In genomic region chr12:49893753-49894752, GRCh38 we compare ENCODE assay signal across 10 cellular contexts. TPM values are rescaled to one million over a fixed set of nuclear protein-coding genes. Genes with fewer than 3 reads are reported as not detected.
DNase-seq lines count a peak whose midpoint lies in the region; ATAC-seq and TF ChIP-seq lines count a peak whose summit lies in the region.
"Had no signal": no experiment of that assay in that cellular context is flagged by ENCODE, and none has a peak within 500 bp of the region (broad histone marks: within the 10 kb centered on the region; RNA-seq: fewer than 3 reads in every experiment).

No MANE protein-coding gene starts in this region.

- no peaks in the 10 kb centered on the region; the same call in 1 of the 2 replicates for H3K4me1 ChIP-seq in Panc1 (ENCODE audit: control insufficient read depth, insufficient read depth, low read length)

- no peak overlapping the region for H3K4me3 Mint-ChIP-seq in progenitor cell of endocrine pancreas (ENCODE audit: low read depth)

- TF ChIP-seq CTCF in Panc1 (IDR thresholded peaks at IDR 0.05) (no peak), epithelial cell of proximal tubule (conservative IDR thresholded peaks at IDR 0.05; ENCODE audit: low read depth, low read length) (no peak), progenitor cell of endocrine pancreas (IDR thresholded peaks at IDR 0.05; ENCODE audit: unreplicated experiment) (no peak)

- ATAC-seq in Panc1 = no peak

- intact Hi-C loops in Panc1 (cut with micrococcal nuclease; ENCODE audit: unreplicated experiment) = no loop called here

- no peaks in the 10 kb centered on the region for H3K9me3 Mint-ChIP-seq in progenitor cell of endocrine pancreas (ENCODE audit: low read depth)

- H3K4me1 Mint-ChIP-seq in progenitor cell of endocrine pancreas (ENCODE audit: low read depth) = peaks cover 11% of the 10 kb centered on the region

- no TSS peak for BruUV-seq in Panc1 (replicated peaks; lab: Mats Ljungman, UMichigan)

- H3K27me3 ChIP-seq in H7 (ENCODE audit: control insufficient read depth, insufficient read depth, low read length) = peaks cover 1% of the 10 kb centered on the region; the same call in 1 of the 2 replicates
- no peaks in the 10 kb centered on the region for H3K27me3 ChIP-seq in Panc1 (ENCODE audit: control insufficient read depth, insufficient read depth, low read length)

- H3K36me3 ChIP-seq in H7 (replicated peaks; ENCODE audit: control insufficient read depth, insufficient read depth, low read length) (no peaks in the 10 kb centered on the region), Panc1 (ENCODE audit: control insufficient read depth, insufficient read depth, low read length) (no peaks in the 10 kb centered on the region)

- peaks cover 27% of the 10 kb centered on the region for H3K27me3 Mint-ChIP-seq in progenitor cell of endocrine pancreas

- H3K36me3 Mint-ChIP-seq in progenitor cell of endocrine pancreas (ENCODE audit: insufficient read depth) = no peaks in the 10 kb centered on the region

- H3K27ac Mint-ChIP-seq in progenitor cell of endocrine pancreas = peak overlapping the region; percentile 75

- POLR2A ChIA-PET in Panc1 (lab: Charles Lee) = no interaction called here

- H3K4me3 ChIP-seq in H7 (ENCODE audit: insufficient read depth, low read depth, low read length) (no peak overlapping the region), Panc1 (ENCODE audit: low read depth in 2 of 2, low read length in 2 of 2) (no peak overlapping the region), epithelial cell of proximal tubule (ENCODE audit: low read depth, low read length) (no peak overlapping the region)

- DNase-seq in H7 (peak; percentile 70), Panc1 (ENCODE audit: low read depth, low spot score) (no peak), epithelial cell of proximal tubule (ENCODE audit: low read depth) (peak; percentile 40), progenitor cell of endocrine pancreas (ENCODE audit: low spot score, unreplicated experiment) (no peak), activated gamma-delta T cell (lab: John Stamatoyannopoulos, UW) (no peak), T-helper 9 cell (no peak)
- no peak for DNase-seq in activated naive CD4-positive, alpha-beta T cell (lab: John Stamatoyannopoulos, UW)

- CTCF ChIA-PET in Panc1 (lab: Charles Lee) = no interaction called here

- in situ Hi-C loops in Panc1 (cut with HindIII; ENCODE audit: low pct_unique_long_range_greater_than_20kb, low sequenced_read_pairs) = no loop called here

- no peaks in the 10 kb centered on the region for H3K9me3 ChIP-seq in Panc1 (ENCODE audit: control insufficient read depth, insufficient read depth, low read depth, low read length)

- peak overlapping the region; percentile 17; the same call in 1 of the 2 replicates for H3K27ac ChIP-seq in Panc1 (ENCODE audit: low read length)

RNA-seq across cellular contexts. Expression of gene FAIM2, which starts 9.6 kb away (rescaled TPM):
- not detected in 2 replicates for total RNA-seq in H7 (2014; rRNA removed; shearing (Covaris generic))
- total RNA-seq in Panc1 (2021; ENCODE audit: unreplicated experiment) (0.49 TPM), epithelial cell of proximal tubule (not detected in 2 replicates), progenitor cell of endocrine pancreas (not detected in 2 replicates)
- 0.07 TPM for polyA plus RNA-seq in Panc1 (2012; ENCODE audit: insufficient read length)
- total RNA-seq: glomerular endothelial cell had no signal

RNA-seq across cellular contexts. Expression of gene BCDIN3D, which starts 51.1 kb away (rescaled TPM):
- 1.4 and 1.6 TPM in 2 replicates for total RNA-seq in H7 (2014; rRNA removed; shearing (Covaris generic))
- total RNA-seq in Panc1 (2021; ENCODE audit: unreplicated experiment) = 4.8 TPM
- 4.2 TPM for polyA plus RNA-seq in Panc1 (2012; ENCODE audit: insufficient read length)
- 1.7 and 7.1 TPM in 2 replicates for total RNA-seq in epithelial cell of proximal tubule
- total RNA-seq in progenitor cell of endocrine pancreas = 6.1 and 7.3 TPM in 2 replicates

RNA-seq across cellular contexts. Expression of gene AQP2, which starts 56.5 kb away (rescaled TPM):
- total RNA-seq in H7 (2014; rRNA removed; shearing (Covaris generic)) = not detected in 2 replicates
- 0.36 TPM for total RNA-seq in Panc1 (2021; ENCODE audit: unreplicated experiment)
- polyA plus RNA-seq in Panc1 (2012; ENCODE audit: insufficient read length) = not detected
- not detected in 2 replicates for total RNA-seq in epithelial cell of proximal tubule
- total RNA-seq in progenitor cell of endocrine pancreas = 0.29 and 1.0 TPM in 2 replicates
- total RNA-seq: glomerular endothelial cell, NCI-H460 had no signal
- polyA plus RNA-seq: neural cell had no signal

Comparison
In these comparisons a context has a peak if more than half of its experiments do, and no peak if none do; other contexts are left out.
1. DNase-seq: peak in H7 (single experiment) and epithelial cell of proximal tubule (single experiment); none in Panc1 (single experiment), progenitor cell of endocrine pancreas (single experiment), activated gamma-delta T cell (single experiment), T-helper 9 cell (single experiment) and activated naive CD4-positive, alpha-beta T cell (0 of 4).